Comparison of ENCODE assay signal across 1 cellular context in the genomic region with DNA sequence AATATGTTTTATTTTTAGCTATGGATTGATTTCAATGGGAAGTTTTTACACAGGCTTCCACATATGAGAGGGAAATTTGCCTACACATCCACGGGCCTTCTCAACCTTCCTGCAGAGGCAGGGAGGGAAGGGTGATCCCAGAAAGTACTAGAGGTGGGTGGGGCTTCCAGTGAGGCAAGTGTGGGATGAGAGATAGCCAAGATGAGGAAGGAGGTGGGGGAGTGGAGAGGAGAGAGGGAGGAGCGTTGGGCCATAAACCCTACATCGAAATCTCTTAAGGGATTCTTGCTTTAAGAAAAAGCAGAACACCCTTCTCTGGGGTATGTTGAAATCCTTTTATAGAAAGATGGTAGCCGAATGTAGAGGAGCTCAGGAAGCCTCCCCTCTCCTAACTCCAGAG.
TF ChIP-seq lines count a peak whose summit lies in the region.

No MANE protein-coding gene starts in this region.

TF ChIP-seq in WTC11, 78 proteins besides CTCF, POLR2A, EP300 and RAD21 (continued from another document):
- TF ChIP-seq, protein P1, sequence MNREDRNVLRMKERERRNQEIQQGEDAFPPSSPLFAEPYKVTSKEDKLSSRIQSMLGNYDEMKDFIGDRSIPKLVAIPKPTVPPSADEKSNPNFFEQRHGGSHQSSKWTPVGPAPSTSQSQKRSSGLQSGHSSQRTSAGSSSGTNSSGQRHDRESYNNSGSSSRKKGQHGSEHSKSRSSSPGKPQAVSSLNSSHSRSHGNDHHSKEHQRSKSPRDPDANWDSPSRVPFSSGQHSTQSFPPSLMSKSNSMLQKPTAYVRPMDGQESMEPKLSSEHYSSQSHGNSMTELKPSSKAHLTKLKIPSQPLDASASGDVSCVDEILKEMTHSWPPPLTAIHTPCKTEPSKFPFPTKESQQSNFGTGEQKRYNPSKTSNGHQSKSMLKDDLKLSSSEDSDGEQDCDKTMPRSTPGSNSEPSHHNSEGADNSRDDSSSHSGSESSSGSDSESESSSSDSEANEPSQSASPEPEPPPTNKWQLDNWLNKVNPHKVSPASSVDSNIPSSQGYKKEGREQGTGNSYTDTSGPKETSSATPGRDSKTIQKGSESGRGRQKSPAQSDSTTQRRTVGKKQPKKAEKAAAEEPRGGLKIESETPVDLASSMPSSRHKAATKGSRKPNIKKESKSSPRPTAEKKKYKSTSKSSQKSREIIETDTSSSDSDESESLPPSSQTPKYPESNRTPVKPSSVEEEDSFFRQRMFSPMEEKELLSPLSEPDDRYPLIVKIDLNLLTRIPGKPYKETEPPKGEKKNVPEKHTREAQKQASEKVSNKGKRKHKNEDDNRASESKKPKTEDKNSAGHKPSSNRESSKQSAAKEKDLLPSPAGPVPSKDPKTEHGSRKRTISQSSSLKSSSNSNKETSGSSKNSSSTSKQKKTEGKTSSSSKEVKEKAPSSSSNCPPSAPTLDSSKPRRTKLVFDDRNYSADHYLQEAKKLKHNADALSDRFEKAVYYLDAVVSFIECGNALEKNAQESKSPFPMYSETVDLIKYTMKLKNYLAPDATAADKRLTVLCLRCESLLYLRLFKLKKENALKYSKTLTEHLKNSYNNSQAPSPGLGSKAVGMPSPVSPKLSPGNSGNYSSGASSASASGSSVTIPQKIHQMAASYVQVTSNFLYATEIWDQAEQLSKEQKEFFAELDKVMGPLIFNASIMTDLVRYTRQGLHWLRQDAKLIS (CRISPR knock-in tag; IDR thresholded peaks at IDR 0.05; ENCODE audit: borderline replicate concordance): no peak
